19 cellular contexts compared by ENCODE assay signal in genomic region chr21:44063151-44063912, GRCh38. TPM values are rescaled to one million over a fixed set of nuclear protein-coding genes. Genes with fewer than 3 reads are reported as not detected.
DNase-seq lines count a peak whose midpoint lies in the region; ATAC-seq, FAIRE-seq and TF ChIP-seq lines count a peak whose summit lies in the region.
"Had no signal": no experiment of that assay in that cellular context is flagged by ENCODE, and none has a peak within 500 bp of the region (broad histone marks: within the 10 kb centered on the region; RNA-seq: fewer than 3 reads in every experiment).

No MANE protein-coding gene starts in this region.

- no peak for TF ChIP-seq POLR2A in GM12892 (IDR thresholded peaks at IDR 0.05; ENCODE audit: low read depth, low read length)

- TF ChIP-seq CTCF in activated CD8-positive, alpha-beta T cell treated with anti-CD3 and anti-CD28 coated beads for 36 hours (IDR thresholded peaks at IDR 0.05), result no peak

- CTCF ChIA-PET in activated naive CD4-positive, alpha-beta T cell treated with anti-CD3 and anti-CD28 coated beads, Interleukin-2, amount 10 ng/mL, durations not matched to agents 7 days and 5 days (lab: Charles Lee), result interaction anchor here (1.4 kb wide), 1 partner anchor 11 kb away, joined by 4 read pairs; no protein-coding TSS in a partner anchor
- CTCF ChIA-PET in activated CD8-positive, alpha-beta T cell treated with anti-CD3 and anti-CD28 coated beads for 36 hours (lab: Charles Lee), result interaction anchor here (1.0 to 1.6 kb wide), 2 partner anchors 21 to 50 kb away, joined by 3 to 4 read pairs; no protein-coding TSS in a partner anchor

- no peaks in the 10 kb centered on the region for H3K27me3 Mint-ChIP-seq in activated naive CD4-positive, alpha-beta T cell treated with anti-CD3 and anti-CD28 coated beads, Interleukin-2, amount 10 ng/mL, durations not matched to agents 7 days and 5 days
- no peaks in the 10 kb centered on the region for H3K27me3 Mint-ChIP-seq in activated CD8-positive, alpha-beta T cell treated with anti-CD3 and anti-CD28 coated beads for 36 hours

- no peak overlapping the region for H3K4me3 Mint-ChIP-seq in activated naive CD4-positive, alpha-beta T cell treated with anti-CD3 and anti-CD28 coated beads, Interleukin-2, amount 10 ng/mL, durations not matched to agents 7 days and 5 days
- H3K4me3 Mint-ChIP-seq in activated CD8-positive, alpha-beta T cell treated with anti-CD3 and anti-CD28 coated beads for 36 hours, result no peak overlapping the region
- H3K4me3 Mint-ChIP-seq: neural progenitor cell had no signal

- ATAC-seq in activated CD8-positive, alpha-beta T cell treated with anti-CD3 and anti-CD28 coated beads for 36 hours, result no peak
- ATAC-seq in HG02759 (IDR thresholded peaks at IDR 0.05; ENCODE audit: unreplicated experiment), result no peak

- no peak for DNase-seq in activated naive CD4-positive, alpha-beta T cell treated with anti-CD3 and anti-CD28 coated beads, Interleukin-2, amount 10 ng/mL, durations not matched to agents 7 days and 5 days
- no peak for DNase-seq in activated naive CD4-positive, alpha-beta T cell treated with anti-CD3 and anti-CD28 coated beads, Interleukin-2, amount 50 U/mL, for 16 hours
- peak; percentile 20 for DNase-seq in activated CD8-positive, alpha-beta T cell treated with anti-CD3 and anti-CD28 coated beads for 36 hours
- DNase-seq in head of caudate nucleus (peak in 33 of 42 donors; percentile 36 to 86 (median 65)), activated gamma-delta T cell (lab: John Stamatoyannopoulos, UW) (no peak), GM12892 (ENCODE audit: insufficient read length) (no peak)
- DNase-seq: cortex of kidney; GF-D8; KBM-7; mammary epithelial cell; NCI-H2107; stimulated activated CD4-positive, alpha-beta T cell treated with anti-CD3 and anti-CD28 coated beads, Interleukin-15, amount 100 ng/mL, for 24 hours had no signal

- POLR2A ChIA-PET in activated CD8-positive, alpha-beta T cell treated with anti-CD3 and anti-CD28 coated beads for 36 hours (lab: Charles Lee), result interaction anchor here (0.5 to 2.0 kb wide), 6 partner anchors 12 to 234 kb away, joined by 3 to 10 read pairs (median 3); no protein-coding TSS in a partner anchor

- no peak for FAIRE-seq in GM12892 (lab: Jason Lieb, UNC)
- FAIRE-seq: astrocyte, D721Med, islet of Langerhans had no signal

- intact Hi-C loops in activated CD8-positive, alpha-beta T cell treated with anti-CD3 and anti-CD28 coated beads for 36 hours (cut with micrococcal nuclease), result no loop called here
- intact Hi-C loops in head of caudate nucleus (cut with DNase I), result loop anchor here (10.0 kb wide), 1 partner anchor 49 kb away; the partner anchor contains the start of gene TRAPPC10

- H3K27ac ChIP-seq in temporal lobe (ENCODE audit: low read depth, low read length), result peak overlapping the region; percentile 34
- H3K27ac ChIP-seq: HL-60, neural progenitor cell had no signal

- H3K9me3 Mint-ChIP-seq in activated naive CD4-positive, alpha-beta T cell treated with anti-CD3 and anti-CD28 coated beads, Interleukin-2, amount 10 ng/mL, durations not matched to agents 7 days and 5 days, result no peaks in the 10 kb centered on the region
- H3K9me3 Mint-ChIP-seq in activated CD8-positive, alpha-beta T cell treated with anti-CD3 and anti-CD28 coated beads for 36 hours, result no peaks in the 10 kb centered on the region
- H3K9me3 Mint-ChIP-seq: neural progenitor cell had no signal

- peaks cover 34% of the 10 kb centered on the region for H3K4me1 Mint-ChIP-seq in activated naive CD4-positive, alpha-beta T cell treated with anti-CD3 and anti-CD28 coated beads, Interleukin-2, amount 10 ng/mL, durations not matched to agents 7 days and 5 days
- H3K4me1 Mint-ChIP-seq in activated CD8-positive, alpha-beta T cell treated with anti-CD3 and anti-CD28 coated beads for 36 hours (ENCODE audit: low read depth), result peaks cover 53% of the 10 kb centered on the region

- peak overlapping the region; percentile 81 for H3K27ac Mint-ChIP-seq in activated naive CD4-positive, alpha-beta T cell treated with anti-CD3 and anti-CD28 coated beads, Interleukin-2, amount 10 ng/mL, durations not matched to agents 7 days and 5 days
- peak overlapping the region; percentile 90 for H3K27ac Mint-ChIP-seq in activated CD8-positive, alpha-beta T cell treated with anti-CD3 and anti-CD28 coated beads for 36 hours
- H3K27ac Mint-ChIP-seq: neural progenitor cell had no signal

- H3K36me3 Mint-ChIP-seq in activated naive CD4-positive, alpha-beta T cell treated with anti-CD3 and anti-CD28 coated beads, Interleukin-2, amount 10 ng/mL, durations not matched to agents 7 days and 5 days, result peaks cover 47% of the 10 kb centered on the region
- peaks cover 51% of the 10 kb centered on the region for H3K36me3 Mint-ChIP-seq in activated CD8-positive, alpha-beta T cell treated with anti-CD3 and anti-CD28 coated beads for 36 hours (ENCODE audit: low read depth)

RNA-seq across cellular contexts. Expression of gene PWP2, which starts 43.9 kb away (rescaled TPM):
- 10 to 100 TPM in 1 of 2 experiments, 1 to 10 TPM in 1; 9.3 to 10.1 TPM for total RNA-seq in activated CD8-positive, alpha-beta T cell treated with anti-CD3 and anti-CD28 coated beads for 36 hours
- 9.6 TPM for total RNA-seq in temporal lobe
- polyA plus RNA-seq in GM12892 (2012; ENCODE audit: missing spikeins), result 8.2 TPM

RNA-seq across cellular contexts. Expression of gene TRAPPC10, which starts 51.2 kb away (rescaled TPM):
- 10 to 100 TPM; 44.1 to 45.4 TPM for total RNA-seq in activated CD8-positive, alpha-beta T cell treated with anti-CD3 and anti-CD28 coated beads for 36 hours
- total RNA-seq in temporal lobe, result 16.2 TPM
- 24.6 TPM for polyA plus RNA-seq in GM12892 (2012; ENCODE audit: missing spikeins)

Comparison
In these comparisons a context has a peak if more than half of its experiments do, and no peak if none do; other contexts are left out.
1. DNase-seq: peak in activated CD8-positive, alpha-beta T cell treated with anti-CD3 and anti-CD28 coated beads for 36 hours (single experiment) and head of caudate nucleus (33 of 42); none in activated naive CD4-positive, alpha-beta T cell treated with anti-CD3 and anti-CD28 coated beads, Interleukin-2, amount 10 ng/mL, durations not matched to agents 7 days and 5 days (single experiment), activated naive CD4-positive, alpha-beta T cell treated with anti-CD3 and anti-CD28 coated beads, Interleukin-2, amount 50 U/mL, for 16 hours (single experiment), activated gamma-delta T cell (single experiment) and GM12892 (single experiment).